15 cellular contexts compared by ENCODE assay signal in genomic region chr20:48749437-48749836, GRCh38.
A peak's percentile ranks its signal among the peaks of the same experiment; 100 is the strongest.
DNase-seq lines count a peak whose midpoint lies in the region; ATAC-seq, FAIRE-seq and TF ChIP-seq lines count a peak whose summit lies in the region.
"Had no signal": no experiment of that assay in that cellular context is flagged by ENCODE, and none has a peak within 500 bp of the region (broad histone marks: within the 10 kb centered on the region; RNA-seq: fewer than 3 reads in every experiment).

No MANE protein-coding gene starts in this region.

- DNase-seq in ELR (ENCODE audit: low read depth): peak; percentile 19
- DNase-seq in memory B cell (ENCODE audit: low spot score in 2 of 2): no peak
- DNase-seq in NCI-H446 treated with DMSO at 0.1 percent for 48 hours (lab: John Stamatoyannopoulos, UW): no peak
- DNase-seq in H54 (ENCODE audit: insufficient read length, low spot score): no peak
- DNase-seq: HFFc6, left colon, NCI-H1930, NCI-H82, spleen had no signal

- H3K27ac ChIP-seq in BLaER1: no peak overlapping the region
- H3K27ac ChIP-seq: hepatocyte had no signal

- H3K4me2 ChIP-seq in BLaER1: peak overlapping the region; percentile 63
- H3K4me2 ChIP-seq: hepatocyte had no signal

- H3K36me3 Mint-ChIP-seq in activated naive CD8-positive, alpha-beta T cell: peaks cover 7% of the 10 kb centered on the region
- H3K36me3 Mint-ChIP-seq in memory B cell: peaks cover 17% of the 10 kb centered on the region

- TF ChIP-seq POLR2A in H54 (IDR thresholded peaks at IDR 0.05; ENCODE audit: low read depth, low read length): no peak

- FAIRE-seq in H54 (lab: Jason Lieb, UNC): no peak
- FAIRE-seq: colon had no signal

- H3K4me3 Mint-ChIP-seq in activated naive CD8-positive, alpha-beta T cell: no peak overlapping the region
- peak overlapping the region; percentile 13 for H3K4me3 Mint-ChIP-seq in memory B cell
- H3K4me3 Mint-ChIP-seq: HFFc6 had no signal

- no peak for ATAC-seq in memory B cell (ENCODE audit: low read depth)
- ATAC-seq in HG02610 (IDR thresholded peaks at IDR 0.05; ENCODE audit: unreplicated experiment): no peak
- ATAC-seq: left colon had no signal

- no peaks in the 10 kb centered on the region for H3K36me3 ChIP-seq in BLaER1

- H3K27me3 ChIP-seq in BLaER1: no peaks in the 10 kb centered on the region
- H3K27me3 ChIP-seq: hepatocyte, spleen had no signal

- H3K4me1 ChIP-seq in BLaER1: peaks cover 87% of the 10 kb centered on the region

- peak overlapping the region; percentile 89 for H3K27ac Mint-ChIP-seq in activated naive CD8-positive, alpha-beta T cell
- H3K27ac Mint-ChIP-seq in memory B cell: peak overlapping the region; percentile 88
- H3K27ac Mint-ChIP-seq: HFFc6, progenitor cell of endocrine pancreas had no signal

- no peaks in the 10 kb centered on the region for H3K9me3 Mint-ChIP-seq in activated naive CD8-positive, alpha-beta T cell (ENCODE audit: low read depth)
- H3K9me3 Mint-ChIP-seq in memory B cell: no peaks in the 10 kb centered on the region
- H3K9me3 Mint-ChIP-seq: HFFc6 had no signal

- H3K9ac ChIP-seq in BLaER1: no peak overlapping the region

- H3K27me3 Mint-ChIP-seq in activated naive CD8-positive, alpha-beta T cell: no peaks in the 10 kb centered on the region
- H3K27me3 Mint-ChIP-seq in memory B cell: no peaks in the 10 kb centered on the region

- H3K9me3 ChIP-seq in BLaER1: no peaks in the 10 kb centered on the region
- H3K9me3 ChIP-seq: spleen had no signal

- H3K4me1 Mint-ChIP-seq in activated naive CD8-positive, alpha-beta T cell (ENCODE audit: low read depth): peaks cover 71% of the 10 kb centered on the region
- peaks cover 68% of the 10 kb centered on the region for H3K4me1 Mint-ChIP-seq in memory B cell

- H4K20me1 ChIP-seq in BLaER1: no peaks in the 10 kb centered on the region

- no peak overlapping the region for H3K4me3 ChIP-seq in BLaER1
- H3K4me3 ChIP-seq: hepatocyte, spleen had no signal
